9 cellular contexts compared by ENCODE assay signal in the genomic region with DNA sequence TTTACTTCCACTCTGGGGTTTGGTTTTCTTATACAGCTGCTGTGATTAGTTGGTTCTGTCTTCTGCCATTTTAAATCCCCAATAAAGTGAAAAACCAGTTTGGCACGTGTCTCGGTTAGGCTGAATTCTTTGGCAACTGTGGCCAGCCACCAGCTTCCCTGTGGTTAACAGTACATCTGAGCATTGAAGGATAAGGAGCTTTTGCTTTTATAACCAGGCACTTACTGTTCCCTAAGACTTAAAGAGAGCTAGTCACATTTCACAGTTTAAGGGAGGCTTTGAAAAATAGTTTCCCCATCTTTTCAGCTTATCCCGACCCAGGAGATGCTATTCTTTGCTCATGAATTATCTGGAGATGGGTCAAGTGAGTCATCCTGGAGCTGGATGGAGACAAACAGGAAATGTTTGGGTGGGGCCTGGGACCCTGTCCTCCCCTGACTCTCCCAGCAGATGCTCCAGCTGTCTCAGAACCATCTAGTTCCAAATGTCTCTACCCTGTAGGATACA. TPM values are rescaled to one million over a fixed set of nuclear protein-coding genes. Genes with fewer than 3 reads are reported as not detected.
A peak's percentile ranks its signal among the peaks of the same experiment; 100 is the strongest.
DNase-seq lines count a peak whose midpoint lies in the region; ATAC-seq and TF ChIP-seq lines count a peak whose summit lies in the region.
"Had no signal": no experiment of that assay in that cellular context is flagged by ENCODE, and none has a peak within 500 bp of the region (broad histone marks: within the 10 kb centered on the region; RNA-seq: fewer than 3 reads in every experiment).

No MANE protein-coding gene starts in this region.

- H3K27me3 ChIP-seq in hepatocyte (no peaks in the 10 kb centered on the region), spleen (replicated peaks in 1 of 7) (no peaks in the 10 kb centered on the region)

- WGBS in hepatocyte (ENCODE audit: low lambda C conversion rate, missing lambda C conversion rate): 56% methylated on average over 3 of the region's 3 CpGs
- WGBS in spleen, 5 donors: 42 to 61% (median 48%) methylated on average over 3 of the region's 3 CpGs

- intact Hi-C loops in spleen (cut with DNase I; ENCODE audit: low total_unique reads): no loop called here

- H3K4me2 ChIP-seq in hepatocyte: peak overlapping the region; percentile 34

- H4K20me1 ChIP-seq in hepatocyte (ENCODE audit: insufficient read depth, poor library complexity, severe bottlenecking): no peaks in the 10 kb centered on the region

- H3K9me3 ChIP-seq in hepatocyte (ENCODE audit: low read depth) (no peaks in the 10 kb centered on the region), spleen (no peaks in the 10 kb centered on the region)

- CTCF ChIA-PET in activated CD8-positive, alpha-beta memory T cell treated with anti-CD3 and anti-CD28 coated beads, Interleukin-2, amount 10 ng/mL, durations not matched to agents 7 days and 5 days (lab: Charles Lee): interaction anchor here (0.8 to 6.5 kb wide), 27 partner anchors 8 to 559 kb away, joined by 3 to 87 read pairs (median 5); a partner anchor contains a TSS

- H3K4me3 ChIP-seq in astrocyte of the cerebellum (ENCODE audit: low read depth, low read length) (no peak overlapping the region), hepatocyte (no peak overlapping the region), spleen (no peak overlapping the region)

- no peak for TF ChIP-seq POLR2A in spleen (IDR thresholded peaks at IDR 0.05)

- H3K27ac Mint-ChIP-seq in activated CD8-positive, alpha-beta memory T cell treated with anti-CD3 and anti-CD28 coated beads, Interleukin-2, amount 10 ng/mL, durations not matched to agents 7 days and 5 days: no peak overlapping the region
- H3K27ac Mint-ChIP-seq: stimulated activated naive CD8-positive, alpha-beta T cell treated with anti-CD3 and anti-CD28 coated beads, Interleukin-15, Interleukin-2, amounts not matched to agents 100 ng/mL and 50 ng/mL, for 24 hours had no signal

- peaks cover 71% of the 10 kb centered on the region for H3K36me3 Mint-ChIP-seq in activated CD8-positive, alpha-beta memory T cell treated with anti-CD3 and anti-CD28 coated beads, Interleukin-2, amount 10 ng/mL, durations not matched to agents 7 days and 5 days

- H3K36me3 ChIP-seq in hepatocyte (replicated peaks; ENCODE audit: insufficient read depth, low read depth) (peaks cover under 1% of the 10 kb centered on the region), spleen (peaks cover 0 to 100% (median 75%) of the 10 kb centered on the region in 6 donors)

- H3K9me3 Mint-ChIP-seq in activated CD8-positive, alpha-beta memory T cell treated with anti-CD3 and anti-CD28 coated beads, Interleukin-2, amount 10 ng/mL, durations not matched to agents 7 days and 5 days (ENCODE audit: low read depth): no peaks in the 10 kb centered on the region
- H3K9me3 Mint-ChIP-seq: stimulated activated naive CD8-positive, alpha-beta T cell treated with anti-CD3 and anti-CD28 coated beads, Interleukin-15, Interleukin-2, amounts not matched to agents 100 ng/mL and 50 ng/mL, for 24 hours had no signal

- no peaks in the 10 kb centered on the region for H3K27me3 Mint-ChIP-seq in activated CD8-positive, alpha-beta memory T cell treated with anti-CD3 and anti-CD28 coated beads, Interleukin-2, amount 10 ng/mL, durations not matched to agents 7 days and 5 days
- H3K27me3 Mint-ChIP-seq: stimulated activated naive CD8-positive, alpha-beta T cell treated with anti-CD3 and anti-CD28 coated beads, Interleukin-15, Interleukin-2, amounts not matched to agents 100 ng/mL and 50 ng/mL, for 24 hours had no signal

- no peak overlapping the region for H3K4me3 Mint-ChIP-seq in activated CD8-positive, alpha-beta memory T cell treated with anti-CD3 and anti-CD28 coated beads, Interleukin-2, amount 10 ng/mL, durations not matched to agents 7 days and 5 days
- H3K4me3 Mint-ChIP-seq: stimulated activated naive CD8-positive, alpha-beta T cell treated with anti-CD3 and anti-CD28 coated beads, Interleukin-15, Interleukin-2, amounts not matched to agents 100 ng/mL and 50 ng/mL, for 24 hours had no signal

- H2AFZ ChIP-seq in hepatocyte: no peak overlapping the region

- H3K4me1 Mint-ChIP-seq in activated CD8-positive, alpha-beta memory T cell treated with anti-CD3 and anti-CD28 coated beads, Interleukin-2, amount 10 ng/mL, durations not matched to agents 7 days and 5 days: peaks cover 17% of the 10 kb centered on the region

- H3K79me2 ChIP-seq in hepatocyte: peaks cover 9% of the 10 kb centered on the region

- TF ChIP-seq CTCF in astrocyte of the cerebellum (IDR thresholded peaks at IDR 0.05; ENCODE audit: low read depth, low read length, missing control alignments): no peak
- no peak for TF ChIP-seq CTCF in hepatocyte (IDR thresholded peaks at IDR 0.05; ENCODE audit: poor library complexity)
- no peak for TF ChIP-seq CTCF in spleen (IDR thresholded peaks at IDR 0.05 in 8 of 11, conservative IDR thresholded peaks at IDR 0.05 in 3 of 11)
- no peak for TF ChIP-seq CTCF in GM20000 (IDR thresholded peaks at IDR 0.05; ENCODE audit: extremely low read depth, missing control alignments)

- no peaks in the 10 kb centered on the region for H3K9me2 ChIP-seq in hepatocyte (replicated peaks; ENCODE audit: insufficient read depth)

- DNase-seq in H4 (ENCODE audit: low spot score) (peak; percentile 55), astrocyte of the cerebellum (ENCODE audit: low read depth) (peak; percentile 84), hepatocyte (ENCODE audit: low spot score) (peak; percentile 52), spleen (no peak), GM20000 (ENCODE audit: low spot score) (no peak), NCI-H187 (lab: John Stamatoyannopoulos, UW) (no peak)
- DNase-seq in activated CD8-positive, alpha-beta memory T cell treated with anti-CD3 and anti-CD28 coated beads, Interleukin-2, amount 10 ng/mL, durations not matched to agents 7 days and 5 days: no peak

- H3K27ac ChIP-seq in hepatocyte (peak overlapping the region; percentile 75), spleen (peak overlapping the region; percentile 48 to 84 (median 58))

- H3K4me1 ChIP-seq in hepatocyte (ENCODE audit: insufficient read depth): peaks cover 49% of the 10 kb centered on the region
- peaks cover 8 to 66% (median 36%) of the 10 kb centered on the region in 6 donors for H3K4me1 ChIP-seq in spleen

- in situ Hi-C loops in astrocyte of the cerebellum (cut with HindIII; ENCODE audit: low sequenced_read_pairs): no loop called here

- ATAC-seq in activated CD8-positive, alpha-beta memory T cell treated with anti-CD3 and anti-CD28 coated beads, Interleukin-2, amount 10 ng/mL, durations not matched to agents 7 days and 5 days: no peak
- no peak for ATAC-seq in GM18858 (IDR thresholded peaks at IDR 0.05; ENCODE audit: unreplicated experiment)

RNA-seq across cellular contexts. Expression of a gene that starts 57.3 kb away (rescaled TPM):
- total RNA-seq in H4 (2014; rRNA removed; shearing (Covaris generic)): 2.4 and 2.9 TPM in 2 replicates
- 2.2 and 4.0 TPM in 2 replicates for total RNA-seq in hepatocyte
- polyA plus RNA-seq in hepatocyte: 1.9 and 6.1 TPM in 2 replicates
- total RNA-seq in spleen: 10 to 100 TPM in 1 of 7 donors, 1 to 10 TPM in 6; 4.9 to 18.2 (median 8.5) TPM
- polyA plus RNA-seq in spleen: 1 to 10 TPM; 4.7 to 5.9 (median 5.5) TPM
- total RNA-seq in activated CD8-positive, alpha-beta memory T cell treated with anti-CD3 and anti-CD28 coated beads, Interleukin-2, amount 10 ng/mL, durations not matched to agents 7 days and 5 days: 1 to 10 TPM; 1.5 to 3.1 TPM

Comparison
In these comparisons a context has a peak if more than half of its experiments do, and no peak if none do; other contexts are left out.
1. DNase-seq: peak in H4 (single experiment), astrocyte of the cerebellum (single experiment) and hepatocyte (single experiment); none in spleen (single experiment), GM20000 (single experiment), activated CD8-positive, alpha-beta memory T cell treated with anti-CD3 and anti-CD28 coated beads, Interleukin-2, amount 10 ng/mL, durations not matched to agents 7 days and 5 days (single experiment) and NCI-H187 (0 of 2).